ENCODE assay signal across 8 cellular contexts in genomic region chr15:101167791-101168462, GRCh38.
DNase-seq lines count a peak whose midpoint lies in the region; ATAC-seq and TF ChIP-seq lines count a peak whose summit lies in the region.

No MANE protein-coding gene starts in this region.

- peak; percentile 97 for ATAC-seq in activated CD4-positive, alpha-beta T cell treated with anti-CD3 and anti-CD28 coated beads for 36 hours
- ATAC-seq in stimulated activated naive B cell treated with anti-CD40 and anti-IgM and Interleukin-4, amounts not matched to agents 10 μg/mL and 1 μg/mL and 100 μg/mL, for 72 hours (replicated peaks) = peak; percentile 66 to 82

- no peaks in the 10 kb centered on the region for H3K27me3 ChIP-seq in HL-60 (ENCODE audit: insufficient read depth, poor library complexity, severe bottlenecking)
- no peaks in the 10 kb centered on the region for H3K27me3 ChIP-seq in colonic mucosa

- H3K27me3 Mint-ChIP-seq in activated CD4-positive, alpha-beta T cell treated with anti-CD3 and anti-CD28 coated beads for 36 hours = no peaks in the 10 kb centered on the region
- no peaks in the 10 kb centered on the region for H3K27me3 Mint-ChIP-seq in mesothelial cell of epicardium (ENCODE audit: low read depth)
- H3K27me3 Mint-ChIP-seq in stimulated activated naive B cell treated with anti-CD40 and anti-IgM and Interleukin-4, amounts not matched to agents 10 μg/mL and 1 μg/mL and 100 μg/mL, for 72 hours = no peaks in the 10 kb centered on the region

- peak overlapping the region in 1 of 2 donors; percentile 3 for H3K9ac ChIP-seq in colonic mucosa (ENCODE audit: low read depth in 2 of 2, low read length in 2 of 2)

- no peak for TF ChIP-seq CTCF in HL-60 (IDR thresholded peaks at IDR 0.05; ENCODE audit: insufficient read depth, low read length)
- no peak for TF ChIP-seq CTCF in colonic mucosa (IDR thresholded peaks at IDR 0.05)
- TF ChIP-seq CTCF in mesothelial cell of epicardium (IDR thresholded peaks at IDR 0.05; ENCODE audit: unreplicated experiment) = no peak

- H3K36me3 ChIP-seq in colonic mucosa = no peaks in the 10 kb centered on the region

- H3K4me1 ChIP-seq in colonic mucosa = no peaks in the 10 kb centered on the region

- POLR2A ChIA-PET in activated CD4-positive, alpha-beta T cell treated with anti-CD3 and anti-CD28 coated beads for 36 hours (lab: Charles Lee) = no interaction called here

- intact Hi-C loops in activated CD4-positive, alpha-beta T cell treated with anti-CD3 and anti-CD28 coated beads for 36 hours (cut with DNase I, micrococcal nuclease) = loop anchor here in 1 of 2 experiments (1.0 to 2.0 kb wide), 2 partner anchors 31 to 41 kb away; no protein-coding TSS in a partner anchor
- intact Hi-C loops in colonic mucosa (cut with DNase I) = no loop called here

- peaks cover 22% of the 10 kb centered on the region for H3K4me1 Mint-ChIP-seq in activated CD4-positive, alpha-beta T cell treated with anti-CD3 and anti-CD28 coated beads for 36 hours
- H3K4me1 Mint-ChIP-seq in mesothelial cell of epicardium = peaks cover 11% of the 10 kb centered on the region
- H3K4me1 Mint-ChIP-seq in stimulated activated naive B cell treated with anti-CD40 and anti-IgM and Interleukin-4, amounts not matched to agents 10 μg/mL and 1 μg/mL and 100 μg/mL, for 72 hours = peaks cover 20 to 29% of the 10 kb centered on the region in 2 donors

- H3K27ac Mint-ChIP-seq in activated CD4-positive, alpha-beta T cell treated with anti-CD3 and anti-CD28 coated beads for 36 hours = peak overlapping the region; percentile 82
- H3K27ac Mint-ChIP-seq in mesothelial cell of epicardium = peak overlapping the region; percentile 56
- peak overlapping the region; percentile 82 for H3K27ac Mint-ChIP-seq in stimulated activated naive B cell treated with anti-CD40 and anti-IgM and Interleukin-4, amounts not matched to agents 10 μg/mL and 1 μg/mL and 100 μg/mL, for 72 hours

- H3K36me3 Mint-ChIP-seq in activated CD4-positive, alpha-beta T cell treated with anti-CD3 and anti-CD28 coated beads for 36 hours (ENCODE audit: low read depth) = peaks cover 6% of the 10 kb centered on the region
- peaks cover 6% of the 10 kb centered on the region for H3K36me3 Mint-ChIP-seq in mesothelial cell of epicardium
- H3K36me3 Mint-ChIP-seq in stimulated activated naive B cell treated with anti-CD40 and anti-IgM and Interleukin-4, amounts not matched to agents 10 μg/mL and 1 μg/mL and 100 μg/mL, for 72 hours = peaks cover 13 to 30% of the 10 kb centered on the region in 2 donors

- H3K9me3 ChIP-seq in colonic mucosa = peaks cover 5% of the 10 kb centered on the region

- H3K4me3 ChIP-seq in HL-60 (replicated peaks; ENCODE audit: insufficient read depth, low read length) = no peak overlapping the region
- no peak overlapping the region for H3K4me3 ChIP-seq in colonic mucosa

- peak overlapping the region; percentile 32 for H3K4me3 Mint-ChIP-seq in activated CD4-positive, alpha-beta T cell treated with anti-CD3 and anti-CD28 coated beads for 36 hours
- no peak overlapping the region for H3K4me3 Mint-ChIP-seq in mesothelial cell of epicardium
- H3K4me3 Mint-ChIP-seq in stimulated activated naive B cell treated with anti-CD40 and anti-IgM and Interleukin-4, amounts not matched to agents 10 μg/mL and 1 μg/mL and 100 μg/mL, for 72 hours = peak overlapping the region; percentile 61

- H3K27ac ChIP-seq in HL-60 (replicated peaks) = peak overlapping the region; percentile 58
- peak overlapping the region; percentile 58 for H3K27ac ChIP-seq in colonic mucosa

- DNase-seq in Daoy (ENCODE audit: low read depth) = peak; percentile 96
- DNase-seq in HL-60 (ENCODE audit: low read depth in 1 of 2, low spot score in 1 of 2) = peak; percentile 36 to 75
- peak; percentile 86 for DNase-seq in activated CD4-positive, alpha-beta T cell treated with anti-CD3 and anti-CD28 coated beads for 36 hours
- peak; percentile 79 for DNase-seq in colonic mucosa
- DNase-seq in mesothelial cell of epicardium (ENCODE audit: low spot score in 2 of 2, unreplicated experiment in 2 of 2) = no peak
- DNase-seq in stimulated activated naive B cell treated with anti-CD40 and anti-IgM and Interleukin-4, amounts not matched to agents 10 μg/mL and 1 μg/mL and 100 μg/mL, for 72 hours = no peak
- DNase-seq in NCI-H2107 (lab: John Stamatoyannopoulos, UW) = no peak
- no peak for DNase-seq in NCI-H1092 treated with DMSO at 0.1 percent for 48 hours (lab: John Stamatoyannopoulos, UW)

- peaks cover 27% of the 10 kb centered on the region for H3K9me3 Mint-ChIP-seq in activated CD4-positive, alpha-beta T cell treated with anti-CD3 and anti-CD28 coated beads for 36 hours (ENCODE audit: low read depth)
- H3K9me3 Mint-ChIP-seq in mesothelial cell of epicardium = peaks cover 28% of the 10 kb centered on the region
- peaks cover 14 to 18% of the 10 kb centered on the region in 2 donors for H3K9me3 Mint-ChIP-seq in stimulated activated naive B cell treated with anti-CD40 and anti-IgM and Interleukin-4, amounts not matched to agents 10 μg/mL and 1 μg/mL and 100 μg/mL, for 72 hours

- CTCF ChIA-PET in activated CD4-positive, alpha-beta T cell treated with anti-CD3 and anti-CD28 coated beads for 36 hours (lab: Charles Lee) = interaction anchor here (0.9 to 2.1 kb wide), 6 partner anchors 18 to 160 kb away, joined by 3 to 7 read pairs (median 6); no protein-coding TSS in a partner anchor

Comparison
In these comparisons a context has a peak if more than half of its experiments do, and no peak if none do; other contexts are left out.
1. DNase-seq: peak in Daoy (single experiment), HL-60 (2 of 2), activated CD4-positive, alpha-beta T cell treated with anti-CD3 and anti-CD28 coated beads for 36 hours (single experiment) and colonic mucosa (single experiment); none in mesothelial cell of epicardium (0 of 2), stimulated activated naive B cell treated with anti-CD40 and anti-IgM and Interleukin-4, amounts not matched to agents 10 μg/mL and 1 μg/mL and 100 μg/mL, for 72 hours (single experiment), NCI-H2107 (single experiment) and NCI-H1092 treated with DMSO at 0.1 percent for 48 hours (single experiment).
2. Peak in every context shown above with its lines, with median percentiles within 50 percentile points of each other: H3K27ac Mint-ChIP-seq.